Comparison of ENCODE assay signal across 9 cellular contexts in the genomic region with DNA sequence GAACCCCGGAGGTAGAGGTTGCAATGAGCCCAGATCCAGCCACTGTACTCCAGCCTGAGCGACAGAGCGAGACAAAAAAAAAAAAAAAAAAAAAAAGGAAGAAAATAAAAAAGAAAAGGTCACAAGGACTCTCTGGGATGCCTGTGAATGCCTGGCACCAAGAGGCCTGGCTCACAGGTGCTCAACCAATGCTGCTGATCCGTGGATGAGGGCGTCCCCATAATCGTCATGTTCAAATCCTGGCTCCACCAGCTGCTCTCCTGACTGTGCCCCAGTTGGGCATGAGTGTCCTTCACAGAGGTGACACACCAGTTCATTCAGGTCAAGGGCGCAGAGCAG. TPM values are rescaled to one million over a fixed set of nuclear protein-coding genes. Genes with fewer than 3 reads are reported as not detected.
A peak's percentile ranks its signal among the peaks of the same experiment; 100 is the strongest.
DNase-seq lines count a peak whose midpoint lies in the region; ATAC-seq and TF ChIP-seq lines count a peak whose summit lies in the region.
"Had no signal": no experiment of that assay in that cellular context is flagged by ENCODE, and none has a peak within 500 bp of the region (broad histone marks: within the 10 kb centered on the region; RNA-seq: fewer than 3 reads in every experiment).

No MANE protein-coding gene starts in this region.

- H3K36me3 ChIP-seq in SK-N-MC (ENCODE audit: insufficient read depth, low read length): no peaks in the 10 kb centered on the region
- peaks cover 2% of the 10 kb centered on the region for H3K36me3 ChIP-seq in fibroblast of lung (ENCODE audit: control insufficient read depth, insufficient read depth, low read length)
- H3K36me3 ChIP-seq in skeletal muscle satellite cell (ENCODE audit: insufficient read depth, low read length): peaks cover 9% of the 10 kb centered on the region

- H3K27ac ChIP-seq in SK-N-MC (no peak overlapping the region), fibroblast of lung (ENCODE audit: insufficient read depth, low read length) (no peak overlapping the region)

- peaks cover 14% of the 10 kb centered on the region for H3K79me2 ChIP-seq in fibroblast of lung (ENCODE audit: control insufficient read depth, insufficient read depth, low read length)

- H3K4me1 ChIP-seq in fibroblast of lung (ENCODE audit: control insufficient read depth, extremely low read depth, insufficient read depth, low read length): peaks cover 14% of the 10 kb centered on the region
- H3K4me1 ChIP-seq in skeletal muscle satellite cell (ENCODE audit: control insufficient read depth, insufficient read depth, low read length): peaks cover 36% of the 10 kb centered on the region

- no peaks in the 10 kb centered on the region for H3K27me3 ChIP-seq in fibroblast of lung (ENCODE audit: control insufficient read depth, insufficient read depth, low read length)
- H3K27me3 ChIP-seq in skeletal muscle satellite cell (ENCODE audit: control insufficient read depth, insufficient read depth, low read length): no peaks in the 10 kb centered on the region

- no peaks in the 10 kb centered on the region for H3K9me3 ChIP-seq in SK-N-MC (ENCODE audit: low read depth, low read length)
- no peaks in the 10 kb centered on the region for H3K9me3 ChIP-seq in fibroblast of lung (ENCODE audit: control insufficient read depth, insufficient read depth, low read depth, low read length)
- H3K9me3 ChIP-seq in skeletal muscle satellite cell (replicated peaks; ENCODE audit: low read length): no peaks in the 10 kb centered on the region

- H3K4me2 ChIP-seq in fibroblast of lung (ENCODE audit: extremely low read depth, insufficient read depth, low read length): no peak overlapping the region
- H3K4me2 ChIP-seq in skeletal muscle satellite cell (ENCODE audit: low read length): peak overlapping the region; percentile 99

- peak overlapping the region; percentile 90 for H3K4me3 ChIP-seq in SK-N-MC
- peak overlapping the region in 1 of 4 experiments; percentile 89 for H3K4me3 ChIP-seq in fibroblast of lung (replicated peaks in 1 of 4; ENCODE audit: control extremely low read depth in 1 of 4, insufficient read depth in 1 of 4, low read depth in 3 of 4, low read length in 4 of 4)
- no peak overlapping the region for H3K4me3 ChIP-seq in skeletal muscle satellite cell (ENCODE audit: low read length)

- H3K9ac ChIP-seq in SK-N-MC (ENCODE audit: insufficient read length): no peak overlapping the region
- no peak overlapping the region for H3K9ac ChIP-seq in fibroblast of lung (ENCODE audit: insufficient read depth, low read length)
- no peak overlapping the region for H3K9ac ChIP-seq in skeletal muscle satellite cell (ENCODE audit: low read depth, low read length)

- ATAC-seq in GM21723 (IDR thresholded peaks at IDR 0.05; ENCODE audit: unreplicated experiment): no peak

- H4K20me1 ChIP-seq in fibroblast of lung (ENCODE audit: control insufficient read depth, extremely low read depth, insufficient read depth, low read length): no peaks in the 10 kb centered on the region

- DNase-seq in NCI-H1694 treated with DMSO at 0.1 percent for 48 hours (lab: John Stamatoyannopoulos, UW) (peak; percentile 50), NCI-H1694 (lab: John Stamatoyannopoulos, UW) (no peak), SK-N-MC (ENCODE audit: low read depth, low spot score) (no peak), fibroblast of lung (ENCODE audit: low read depth in 2 of 2) (no peak), NCI-H226 (no peak), GM20000 (ENCODE audit: low spot score) (no peak)

- H2AFZ ChIP-seq in fibroblast of lung (ENCODE audit: low read length): peak overlapping the region; percentile 20

- no peak for TF ChIP-seq CTCF in fibroblast of lung (conservative IDR thresholded peaks at IDR 0.05 in 1 of 2, IDR thresholded peaks at IDR 0.05 in 1 of 2; ENCODE audit: low read depth in 1 of 2, low read length in 2 of 2)
- TF ChIP-seq CTCF in GM20000 (IDR thresholded peaks at IDR 0.05; ENCODE audit: extremely low read depth, missing control alignments): no peak

RNA-seq across cellular contexts. Expression of a gene that starts 0.6 kb away (rescaled TPM):
- total RNA-seq in fibroblast of lung: 6.9 and 8.9 TPM in 2 replicates
- 5.4 and 7.5 TPM in 2 replicates for polyA plus RNA-seq in fibroblast of lung
- polyA plus RNA-seq in fibroblast of lung (2012): 14.0 and 20.5 TPM in 2 replicates
- polyA minus RNA-seq in fibroblast of lung (ENCODE audit: low replicate concordance): 6.9 and 8.0 TPM in 2 replicates
- total RNA-seq in skeletal muscle satellite cell (2012; rRNA removed): 15.7 and 17.9 TPM in 2 replicates

RNA-seq across cellular contexts. Expression of a gene that starts 9.7 kb away (rescaled TPM):
- total RNA-seq in fibroblast of lung: not detected in 2 replicates
- polyA plus RNA-seq in fibroblast of lung: not detected in 2 replicates
- polyA plus RNA-seq in fibroblast of lung (2012): not detected in 2 replicates
- polyA minus RNA-seq in fibroblast of lung (ENCODE audit: low replicate concordance): not detected in 2 replicates
- total RNA-seq in skeletal muscle satellite cell (2012; rRNA removed): under 0.01 TPM in 1 of 2 replicates, not detected in the other
- total RNA-seq: A172 had no signal

RNA-seq across cellular contexts. Expression of a gene that starts 37.7 kb away (rescaled TPM):
- 107 and 150 TPM in 2 replicates for total RNA-seq in fibroblast of lung
- polyA plus RNA-seq in fibroblast of lung: 172 and 224 TPM in 2 replicates
- polyA plus RNA-seq in fibroblast of lung (2012): 259 and 264 TPM in 2 replicates
- 288 and 421 TPM in 2 replicates for polyA minus RNA-seq in fibroblast of lung (ENCODE audit: low replicate concordance)
- total RNA-seq in skeletal muscle satellite cell (2012; rRNA removed): 113 and 138 TPM in 2 replicates

RNA-seq across cellular contexts. Expression of a gene that starts 38.0 kb away (rescaled TPM):
- total RNA-seq in fibroblast of lung: 20.3 and 20.6 TPM in 2 replicates
- polyA plus RNA-seq in fibroblast of lung: 6.7 and 7.2 TPM in 2 replicates
- polyA plus RNA-seq in fibroblast of lung (2012): 12.9 and 13.3 TPM in 2 replicates
- polyA minus RNA-seq in fibroblast of lung (ENCODE audit: low replicate concordance): 4.2 and 5.3 TPM in 2 replicates
- 24.2 and 24.3 TPM in 2 replicates for total RNA-seq in skeletal muscle satellite cell (2012; rRNA removed)
